ENCODE assay signal across 1 cellular context in genomic region chr7:102152672-102153585, GRCh38.
TF ChIP-seq lines count a peak whose summit lies in the region.

No MANE protein-coding gene starts in this region.

TF ChIP-seq in HepG2, 621 proteins besides CTCF, POLR2A, EP300 and RAD21 (continued from another document and continues in another):
- TF ChIP-seq HNRNPL (IDR thresholded peaks at IDR 0.05; ENCODE audit: low read depth, low read length) (peak; percentile 94), CREB1 (IDR thresholded peaks at IDR 0.05) (peak; percentile 83), CREB1 (CRISPR knock-in tag; IDR thresholded peaks at IDR 0.05) (no peak), ZNF800 (CRISPR knock-in tag; IDR thresholded peaks at IDR 0.05) (no peak; the same call in 1 of the 2 replicates), ZBTB34 (CRISPR knock-in tag; IDR thresholded peaks at IDR 0.05) (peak; percentile 83), ZNF563 (CRISPR knock-in tag; IDR thresholded peaks at IDR 0.05) (no peak), ZNF672 (CRISPR knock-in tag; IDR thresholded peaks at IDR 0.05) (no peak), POLR2AphosphoS5 (IDR thresholded peaks at IDR 0.05; ENCODE audit: low read depth, low read length) (peak; percentile 62), SIN3A (IDR thresholded peaks at IDR 0.05; ENCODE audit: borderline replicate concordance, low read depth, low read length) (no peak), MXI1 (IDR thresholded peaks at IDR 0.05; ENCODE audit: borderline replicate concordance, low read depth, low read length) (peak; percentile 64; the same call in 1 of the 3 replicates), ZNF333 (CRISPR knock-in tag; IDR thresholded peaks at IDR 0.05; ENCODE audit: borderline replicate concordance) (no peak), SNAPC4 (CRISPR knock-in tag; IDR thresholded peaks at IDR 0.05) (no peak), PRDM4 (CRISPR knock-in tag; IDR thresholded peaks at IDR 0.05; ENCODE audit: borderline replicate concordance) (no peak), SKI (IDR thresholded peaks at IDR 0.05; ENCODE audit: partially characterized antibody) (no peak), TBX2 (CRISPR knock-in tag; IDR thresholded peaks at IDR 0.05; ENCODE audit: borderline replicate concordance) (peak; percentile 72; the same call in 1 of the 2 replicates), ESRRA (CRISPR knock-in tag; IDR thresholded peaks at IDR 0.05; ENCODE audit: low read depth) (no peak), ZNF18 (CRISPR knock-in tag; IDR thresholded peaks at IDR 0.05; ENCODE audit: insufficient replicate concordance) (no peak), ZNF17 (CRISPR knock-in tag; IDR thresholded peaks at IDR 0.05) (no peak), IRX3 (CRISPR knock-in tag; IDR thresholded peaks at IDR 0.05; ENCODE audit: borderline replicate concordance, low read depth) (no peak), E2F2 (CRISPR knock-in tag; IDR thresholded peaks at IDR 0.05; ENCODE audit: borderline replicate concordance) (no peak), ZNF652 (CRISPR knock-in tag; IDR thresholded peaks at IDR 0.05; ENCODE audit: borderline replicate concordance, low read depth) (0 out of 2 replicates have a peak, but pooled peaks have one; percentile 58), CCAR2 (optimal IDR thresholded peaks at IDR 0.05; ENCODE audit: low read depth, low read length) (no peak), ZNF772 (CRISPR knock-in tag; IDR thresholded peaks at IDR 0.05) (peak; percentile 50; the same call in 1 of the 2 replicates), USF2 (IDR thresholded peaks at IDR 0.05; ENCODE audit: low read depth, low read length) (no peak), USF2 (CRISPR knock-in tag; IDR thresholded peaks at IDR 0.05; ENCODE audit: borderline replicate concordance) (no peak), THAP7 (CRISPR knock-in tag; IDR thresholded peaks at IDR 0.05) (0 out of 2 replicates have a peak, but pooled peaks have one; percentile 63), SP2 (CRISPR knock-in tag; IDR thresholded peaks at IDR 0.05) (peak; percentile 36; the same call in 1 of the 2 replicates), ZBTB10 (CRISPR knock-in tag; IDR thresholded peaks at IDR 0.05; ENCODE audit: borderline replicate concordance) (0 out of 2 replicates have a peak, but pooled peaks have one; percentile 23), ZFP82 (CRISPR knock-in tag; IDR thresholded peaks at IDR 0.05; ENCODE audit: borderline replicate concordance) (no peak), KMT2A (CRISPR knock-in tag; IDR thresholded peaks at IDR 0.05) (no peak), ZNF256 (CRISPR knock-in tag; conservative IDR thresholded peaks at IDR 0.05) (no peak), DDIT3 (CRISPR knock-in tag; IDR thresholded peaks at IDR 0.05) (no peak), ZFP37 (CRISPR knock-in tag; IDR thresholded peaks at IDR 0.05; ENCODE audit: borderline replicate concordance) (peak; percentile 52; the same call in 1 of the 2 replicates), ZFP36L1 (CRISPR knock-in tag; IDR thresholded peaks at IDR 0.05) (peak; percentile 83; the same call in 1 of the 2 replicates), PAWR (CRISPR knock-in tag; IDR thresholded peaks at IDR 0.05; ENCODE audit: borderline replicate concordance) (no peak), HNRNPLL (IDR thresholded peaks at IDR 0.05; ENCODE audit: low read depth, low read length, poor library complexity, severe bottlenecking) (peak; percentile 48), ISX (CRISPR knock-in tag; conservative IDR thresholded peaks at IDR 0.05) (0 out of 2 replicates have a peak, but pooled peaks have one; percentile 47)
